ENCODE assay signal across 11 cellular contexts in the genomic region with DNA sequence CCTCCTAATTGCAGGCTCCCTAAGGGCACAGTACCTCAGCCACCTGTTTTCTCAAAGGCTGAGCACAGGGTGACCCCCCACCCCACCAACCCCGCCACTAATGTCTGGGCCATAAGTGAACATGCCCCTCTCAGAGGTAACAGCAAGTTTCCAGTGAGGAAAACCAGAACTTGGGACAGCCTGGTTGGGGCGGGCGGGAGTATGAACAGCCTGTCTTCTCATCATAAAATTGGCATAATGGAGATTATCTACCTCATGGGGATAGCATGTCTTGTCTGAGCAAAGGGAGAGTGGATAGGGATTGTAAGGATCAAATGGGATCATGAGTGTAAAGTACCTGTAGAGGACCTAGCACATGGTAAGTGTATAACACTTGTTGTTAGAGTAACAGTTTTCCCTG. TPM values are rescaled to one million over a fixed set of nuclear protein-coding genes. Genes with fewer than 3 reads are reported as not detected.
A peak's percentile ranks its signal among the peaks of the same experiment; 100 is the strongest.
DNase-seq lines count a peak whose midpoint lies in the region; ATAC-seq, FAIRE-seq and TF ChIP-seq lines count a peak whose summit lies in the region.
"Not testable (repeated sequence)": the region's sequence is repeated elsewhere in the genome, so short reads cannot be mapped to it uniquely, and the experiment has no call there.
"Had no signal": no experiment of that assay in that cellular context is flagged by ENCODE, and none has a peak within 500 bp of the region (broad histone marks: within the 10 kb centered on the region; RNA-seq: fewer than 3 reads in every experiment).

No MANE protein-coding gene starts in this region.

- peaks cover 27% of the 10 kb centered on the region for H3K4me1 Mint-ChIP-seq in activated CD4-positive, alpha-beta memory T cell treated with anti-CD3 and anti-CD28 coated beads, Interleukin-2, amount 10 ng/mL, durations not matched to agents 7 days and 5 days
- H3K4me1 Mint-ChIP-seq in activated naive CD4-positive, alpha-beta T cell treated with anti-CD3 and anti-CD28 coated beads, Interleukin-2, amount 50 U/mL, for 24 hours, result peaks cover 23% of the 10 kb centered on the region
- peaks cover 16 to 30% (median 21%) of the 10 kb centered on the region in 3 donors for H3K4me1 Mint-ChIP-seq in naive B cell
- H3K4me1 Mint-ChIP-seq in progenitor cell of endocrine pancreas (ENCODE audit: low read depth), result not testable (repeated sequence)

- H3K14ac ChIP-seq in H1 (ENCODE audit: insufficient read length), result not testable (repeated sequence)

- CTCF ChIA-PET in activated CD4-positive, alpha-beta memory T cell treated with anti-CD3 and anti-CD28 coated beads, Interleukin-2, amount 10 ng/mL, durations not matched to agents 7 days and 5 days (lab: Charles Lee), result not testable (repeated sequence)
- CTCF ChIA-PET in H1 (lab: Charles Lee; ENCODE audit: partially characterized antibody), result interaction anchor here (1.2 to 1.5 kb wide), 2 partner anchors 42 to 43 kb away, joined by 3 read pairs; no protein-coding TSS in a partner anchor

- not testable (repeated sequence) for H3K23ac ChIP-seq in H1 (ENCODE audit: insufficient read length)

- H3K4ac ChIP-seq in H1 (replicated peaks; ENCODE audit: insufficient read length, low read depth, low read length), result not testable (repeated sequence)

- TF ChIP-seq POLR2A in H1 (IDR thresholded peaks at IDR 0.05; ENCODE audit: control extremely low read depth in 1 of 2, low read depth in 2 of 2, low read length in 2 of 2), result not testable (repeated sequence)

- not testable (repeated sequence) for H3K27me3 ChIP-seq in DND-41 (ENCODE audit: insufficient read depth, low read length, poor library complexity); Loucy (ENCODE audit: insufficient read depth, low read length, poor library complexity, severe bottlenecking); H1 (replicated peaks in 1 of 4; ENCODE audit: control insufficient read depth in 3 of 4, extremely low read depth in 1 of 4, insufficient read depth in 3 of 4, low read length in 3 of 4)

- not testable (repeated sequence) for H3K9me3 ChIP-seq in DND-41 (ENCODE audit: insufficient read depth, low read length, severe bottlenecking); Loucy (ENCODE audit: insufficient read depth, low read depth, low read length); H1 (ENCODE audit: insufficient read depth in 2 of 2, low read depth in 1 of 2, low read length in 1 of 2)

- H3K4me3 Mint-ChIP-seq in activated CD4-positive, alpha-beta memory T cell treated with anti-CD3 and anti-CD28 coated beads, Interleukin-2, amount 10 ng/mL, durations not matched to agents 7 days and 5 days, result peak overlapping the region; percentile 43
- H3K4me3 Mint-ChIP-seq in activated naive CD4-positive, alpha-beta T cell treated with anti-CD3 and anti-CD28 coated beads, Interleukin-2, amount 50 U/mL, for 24 hours, result peak overlapping the region; percentile 57
- H3K4me3 Mint-ChIP-seq in naive B cell (peak overlapping the region in 5 of 8 donors; percentile 44 to 67 (median 56)), progenitor cell of endocrine pancreas (ENCODE audit: low read depth) (peak overlapping the region; percentile 11)

- peak; percentile 1 for DNase-seq in AG08396 (ENCODE audit: low spot score)
- not testable (repeated sequence) for DNase-seq in DND-41; activated CD4-positive, alpha-beta memory T cell treated with anti-CD3 and anti-CD28 coated beads, Interleukin-2, amount 10 ng/mL, durations not matched to agents 7 days and 5 days; H1 (ENCODE audit: low read depth in 1 of 2, low spot score in 2 of 2); naive B cell; progenitor cell of endocrine pancreas (ENCODE audit: low spot score, unreplicated experiment)

- TF ChIP-seq RAD21 in H1 (IDR thresholded peaks at IDR 0.05 in 1 of 2, conservative IDR thresholded peaks at IDR 0.05 in 1 of 2; ENCODE audit: low read depth in 2 of 2, low read length in 2 of 2), result not testable (repeated sequence)

- peaks cover 30% of the 10 kb centered on the region for H3K79me2 ChIP-seq in DND-41 (ENCODE audit: insufficient read depth, low read length)
- H3K79me2 ChIP-seq in Loucy (ENCODE audit: insufficient read depth, low read length), result peaks cover 32% of the 10 kb centered on the region
- peaks cover 0 to 11% of the 10 kb centered on the region in 2 experiments; a peak in 1 of 4 replicates for H3K79me2 ChIP-seq in H1 (ENCODE audit: control insufficient read depth in 1 of 2, insufficient read depth in 2 of 2, low read length in 2 of 2)

- peak overlapping the region; percentile 45; the same call in 1 of the 2 replicates for H3K4me2 ChIP-seq in DND-41 (ENCODE audit: insufficient read depth, low read length)
- H3K4me2 ChIP-seq in Loucy (ENCODE audit: low read depth, low read length, poor library complexity, severe bottlenecking), result peak overlapping the region; percentile 14
- H3K4me2 ChIP-seq in H1 (ENCODE audit: insufficient read depth in 1 of 2, low read depth in 2 of 2, low read length in 2 of 2), result not testable (repeated sequence)

- not testable (repeated sequence) for H4K8ac ChIP-seq in H1 (ENCODE audit: extremely low read depth, insufficient read depth, low read length)

- not testable (repeated sequence) for TF ChIP-seq EP300 in H1 (IDR thresholded peaks at IDR 0.05; ENCODE audit: borderline replicate concordance in 1 of 2, low read depth in 2 of 2, low read length in 2 of 2)

- H3K18ac ChIP-seq in H1 (ENCODE audit: extremely low read depth, low read length), result not testable (repeated sequence)

- H4K91ac ChIP-seq in H1 (replicated peaks; ENCODE audit: insufficient read length, low read length), result not testable (repeated sequence)

- TF ChIP-seq CTCF in DND-41 (IDR thresholded peaks at IDR 0.05; ENCODE audit: borderline replicate concordance, extremely low read depth, low read length, poor library complexity, severe bottlenecking); Loucy (conservative IDR thresholded peaks at IDR 0.05; ENCODE audit: low read length); H1 (IDR thresholded peaks at IDR 0.05; ENCODE audit: control extremely low read depth in 1 of 3, insufficient read depth in 1 of 3, low read depth in 1 of 3, low read length in 3 of 3); progenitor cell of endocrine pancreas (IDR thresholded peaks at IDR 0.05; ENCODE audit: unreplicated experiment): not testable (repeated sequence)

- not testable (repeated sequence) for ATAC-seq in DND-41 (ENCODE audit: insufficient read depth, low read depth); naive B cell (ENCODE audit: low read depth in 2 of 2)

- POLR2A ChIA-PET in activated CD4-positive, alpha-beta memory T cell treated with anti-CD3 and anti-CD28 coated beads, Interleukin-2, amount 10 ng/mL, durations not matched to agents 7 days and 5 days (lab: Charles Lee), result not testable (repeated sequence)
- POLR2A ChIA-PET in H1 (lab: Charles Lee; ENCODE audit: partially characterized antibody), result interaction anchor here (0.9 to 1.8 kb wide), 5 partner anchors 40 to 114 kb away, joined by 3 to 11 read pairs (median 5); a partner anchor contains a TSS

- H3K27ac ChIP-seq in DND-41 (ENCODE audit: low read length); H1 (ENCODE audit: low read depth, low read length): not testable (repeated sequence)

- not testable (repeated sequence) for H2BK5ac ChIP-seq in H1 (ENCODE audit: low read depth, low read length)

- H3F3A ChIP-seq in Loucy (ENCODE audit: low read depth), result not testable (repeated sequence)

- peaks cover 31% of the 10 kb centered on the region for H3K36me3 ChIP-seq in DND-41 (ENCODE audit: insufficient read depth, low read length)
- H3K36me3 ChIP-seq in Loucy (ENCODE audit: insufficient read depth, low read length), result peaks cover 28% of the 10 kb centered on the region; the same call in 1 of the 2 replicates
- peaks cover 5 to 26% (median 17%) of the 10 kb centered on the region in 4 experiments; a peak in 7 of 8 replicates for H3K36me3 ChIP-seq in H1 (ENCODE audit: control insufficient read depth in 2 of 4, insufficient read depth in 4 of 4, low read length in 3 of 4)

- not testable (repeated sequence) for H4K5ac ChIP-seq in H1 (ENCODE audit: insufficient read length, low read depth, low read length)

- H2AFZ ChIP-seq in DND-41 (ENCODE audit: low read depth, low read length); Loucy (ENCODE audit: low read length); H1 (ENCODE audit: low read length): not testable (repeated sequence)

- H2BK12ac ChIP-seq in H1 (ENCODE audit: low read depth, low read length), result not testable (repeated sequence)

- not testable (repeated sequence) for H3K56ac ChIP-seq in H1 (replicated peaks; ENCODE audit: insufficient read length, low read depth, low read length)

- peaks cover 31% of the 10 kb centered on the region for H3K36me3 Mint-ChIP-seq in activated CD4-positive, alpha-beta memory T cell treated with anti-CD3 and anti-CD28 coated beads, Interleukin-2, amount 10 ng/mL, durations not matched to agents 7 days and 5 days (ENCODE audit: low read depth)
- not testable (repeated sequence) for H3K36me3 Mint-ChIP-seq in activated naive CD4-positive, alpha-beta T cell treated with anti-CD3 and anti-CD28 coated beads, Interleukin-2, amount 50 U/mL, for 24 hours
- peaks cover 0 to 13% of the 10 kb centered on the region in 2 donors for H3K36me3 Mint-ChIP-seq in naive B cell
- peaks cover 15% of the 10 kb centered on the region for H3K36me3 Mint-ChIP-seq in progenitor cell of endocrine pancreas (ENCODE audit: insufficient read depth)

- not testable (repeated sequence) for H3K27me3 Mint-ChIP-seq in activated CD4-positive, alpha-beta memory T cell treated with anti-CD3 and anti-CD28 coated beads, Interleukin-2, amount 10 ng/mL, durations not matched to agents 7 days and 5 days; activated naive CD4-positive, alpha-beta T cell treated with anti-CD3 and anti-CD28 coated beads, Interleukin-2, amount 50 U/mL, for 24 hours; naive B cell; progenitor cell of endocrine pancreas

- H3K4me1 ChIP-seq in DND-41 (ENCODE audit: insufficient read depth, low read length), result peaks cover 31% of the 10 kb centered on the region
- H3K4me1 ChIP-seq in Loucy (ENCODE audit: insufficient read depth, low read length, poor library complexity, severe bottlenecking), result peaks cover 12% of the 10 kb centered on the region
- not testable (repeated sequence) for H3K4me1 ChIP-seq in H1 (replicated peaks in 1 of 4; ENCODE audit: control insufficient read depth in 3 of 4, insufficient read depth in 4 of 4, low read length in 3 of 4)

- not testable (repeated sequence) for H3K9me2 ChIP-seq in Loucy (replicated peaks; ENCODE audit: low read depth, low read length)

- not testable (repeated sequence) for H3K23me2 ChIP-seq in H1 (ENCODE audit: low read depth, low read length)

- not testable (repeated sequence) for H3K79me1 ChIP-seq in H1 (ENCODE audit: low read depth, low read length)

- H2BK20ac ChIP-seq in H1 (ENCODE audit: low read length), result not testable (repeated sequence)

- H2BK15ac ChIP-seq in H1 (ENCODE audit: low read length), result not testable (repeated sequence)

- H3K4me3 ChIP-seq in DND-41 (ENCODE audit: low read depth in 1 of 2, low read length in 2 of 2); H1 (ENCODE audit: extremely low read depth in 1 of 4, insufficient read depth in 2 of 4, low read depth in 3 of 4, low read length in 4 of 4): not testable (repeated sequence)
- H3K4me3 ChIP-seq in Loucy (ENCODE audit: low read length, poor library complexity, severe bottlenecking), result peak overlapping the region; percentile 21

- peak; percentile 50 for FAIRE-seq in H1 (lab: Jason Lieb, UNC)

- not testable (repeated sequence) for H2AK5ac ChIP-seq in H1 (ENCODE audit: low read depth, low read length)

- H3K9ac ChIP-seq in DND-41 (ENCODE audit: low read depth, low read length); H1 (replicated peaks in 1 of 4; ENCODE audit: extremely low read depth in 1 of 4, low read depth in 3 of 4, low read length in 3 of 4): not testable (repeated sequence)
- peak overlapping the region; percentile 7 for H3K9ac ChIP-seq in Loucy (ENCODE audit: low read depth, low read length, poor library complexity, severe bottlenecking)

- H4K20me1 ChIP-seq in DND-41 (ENCODE audit: insufficient read depth, low read length) (peaks cover 26% of the 10 kb centered on the region), Loucy (ENCODE audit: insufficient read depth, low read length, poor library complexity, severe bottlenecking) (peaks cover 14% of the 10 kb centered on the region), H1 (replicated peaks in 1 of 2; ENCODE audit: control insufficient read depth in 1 of 2, insufficient read depth in 2 of 2, low read length in 2 of 2) (peaks cover 9 to 18% of the 10 kb centered on the region in 2 experiments)

- not testable (repeated sequence) for H2BK120ac ChIP-seq in H1 (replicated peaks; ENCODE audit: low read depth, low read length)

- H3K9me3 Mint-ChIP-seq in activated CD4-positive, alpha-beta memory T cell treated with anti-CD3 and anti-CD28 coated beads, Interleukin-2, amount 10 ng/mL, durations not matched to agents 7 days and 5 days; activated naive CD4-positive, alpha-beta T cell treated with anti-CD3 and anti-CD28 coated beads, Interleukin-2, amount 50 U/mL, for 24 hours; naive B cell; progenitor cell of endocrine pancreas (ENCODE audit: low read depth): not testable (repeated sequence)

- not testable (repeated sequence) for H3K27ac Mint-ChIP-seq in activated CD4-positive, alpha-beta memory T cell treated with anti-CD3 and anti-CD28 coated beads, Interleukin-2, amount 10 ng/mL, durations not matched to agents 7 days and 5 days; activated naive CD4-positive, alpha-beta T cell treated with anti-CD3 and anti-CD28 coated beads, Interleukin-2, amount 50 U/mL, for 24 hours; naive B cell; progenitor cell of endocrine pancreas

- 97% methylated on average over 3 of the region's 3 CpGs; no CpG with 5 or more reads in 1 of the 2 experiments for WGBS in H1 (ENCODE audit: extremely low coverage in 1 of 2, insufficient coverage in 1 of 2, insufficient read length in 1 of 2, insufficient replicate concordance in 2 of 2, low coverage in 1 of 2, low lambda C conversion rate in 2 of 2, missing lambda C conversion rate in 1 of 2), 2 experiments

RNA-seq across cellular contexts. Expression of a gene that starts 2.3 kb away (rescaled TPM):
- 100 to 1,000 TPM; 116 to 119 TPM for total RNA-seq in activated CD4-positive, alpha-beta memory T cell treated with anti-CD3 and anti-CD28 coated beads, Interleukin-2, amount 10 ng/mL, durations not matched to agents 7 days and 5 days
- 106 and 110 TPM in 2 replicates for total RNA-seq in H1 (2021; fragmentation: NEBNext Ultra II Directional; extraction: Animal tissue kit (Norgen Biotek cat#: 25700))
- polyA plus RNA-seq in H1 (2011; rRNA removed) (336 and 341 TPM in 2 replicates), naive B cell (ENCODE audit: low read depth in 6 of 6) (100 to 1,000 TPM; 111 to 156 (median 127) TPM)
- 239 TPM for polyA plus RNA-seq in H1 (2011; cell fraction: cytosol; rRNA removed)
- polyA plus RNA-seq in H1 (2011; cell fraction: nucleus; rRNA removed), result 299 TPM
- polyA plus RNA-seq in H1 (2012, experiment 1 of 2), result 77.4 to 157 TPM (median 151 TPM) in 4 replicates
- 258 TPM for polyA plus RNA-seq in H1 (2012, experiment 2 of 2)
- polyA plus RNA-seq in H1 (2013, experiment 1 of 2), result 367 TPM
- polyA plus RNA-seq in H1 (2013, experiment 2 of 2), result 318 TPM
- 16.2 and 20.8 TPM in 2 replicates for polyA minus RNA-seq in H1 (2011; rRNA and poly(A)+ RNA removed)
- polyA minus RNA-seq in H1 (2011; cell fraction: cytosol; rRNA and poly(A)+ RNA removed), result 38.9 TPM
- 38.0 TPM for polyA minus RNA-seq in H1 (2011; cell fraction: nucleus; rRNA and poly(A)+ RNA removed)
- total RNA-seq in progenitor cell of endocrine pancreas, result 93.3 and 102 TPM in 2 replicates

RNA-seq across cellular contexts. Expression of a gene that starts 5.2 kb away (rescaled TPM):
- total RNA-seq in activated CD4-positive, alpha-beta memory T cell treated with anti-CD3 and anti-CD28 coated beads, Interleukin-2, amount 10 ng/mL, durations not matched to agents 7 days and 5 days, result 1 to 10 TPM; 2.2 to 2.3 TPM
- 1.7 and 2.1 TPM in 2 replicates for total RNA-seq in H1 (2021; fragmentation: NEBNext Ultra II Directional; extraction: Animal tissue kit (Norgen Biotek cat#: 25700))
- polyA plus RNA-seq in H1 (2011; rRNA removed), result 2.2 and 3.1 TPM in 2 replicates
- polyA plus RNA-seq in H1 (2011; cell fraction: cytosol; rRNA removed), result 2.4 TPM
- polyA plus RNA-seq in H1 (2011; cell fraction: nucleus; rRNA removed), result 3.8 TPM
- polyA plus RNA-seq in H1 (2012, experiment 1 of 2), result 4.3 to 5.2 TPM (median 4.8 TPM) in 4 replicates
- polyA plus RNA-seq in H1 (2012, experiment 2 of 2), result 1.4 TPM
- 2.6 TPM for polyA plus RNA-seq in H1 (2013, experiment 1 of 2)
- polyA plus RNA-seq in H1 (2013, experiment 2 of 2), result 2.1 TPM
- 4.0 TPM in 2 replicates for polyA minus RNA-seq in H1 (2011; rRNA and poly(A)+ RNA removed)
- polyA minus RNA-seq in H1 (2011; cell fraction: cytosol; rRNA and poly(A)+ RNA removed), result 3.0 TPM
- polyA minus RNA-seq in H1 (2011; cell fraction: nucleus; rRNA and poly(A)+ RNA removed), result 11.4 TPM
- 1 to 10 TPM in 5 of 6 donors, under 1 TPM in 1; 0.89 to 5.3 (median 1.3) TPM for polyA plus RNA-seq in naive B cell (ENCODE audit: low read depth in 6 of 6)
- total RNA-seq in progenitor cell of endocrine pancreas, result not detected in 2 replicates

RNA-seq across cellular contexts. Expression of a gene that starts 8.0 kb away (rescaled TPM):
- total RNA-seq in activated CD4-positive, alpha-beta memory T cell treated with anti-CD3 and anti-CD28 coated beads, Interleukin-2, amount 10 ng/mL, durations not matched to agents 7 days and 5 days, result not detected
- 1.1 and 1.9 TPM in 2 replicates for total RNA-seq in H1 (2021; fragmentation: NEBNext Ultra II Directional; extraction: Animal tissue kit (Norgen Biotek cat#: 25700))
- polyA plus RNA-seq in H1 (2011; rRNA removed), result 1.2 and 1.5 TPM in 2 replicates
- 0.59 TPM for polyA plus RNA-seq in H1 (2011; cell fraction: cytosol; rRNA removed)
- polyA plus RNA-seq in H1 (2011; cell fraction: nucleus; rRNA removed), result 2.0 TPM
- 0.57 to 2.7 TPM (median 1.5 TPM) in 4 replicates for polyA plus RNA-seq in H1 (2012, experiment 1 of 2)
- polyA plus RNA-seq in H1 (2012, experiment 2 of 2), result 0.68 TPM
- 0.67 TPM for polyA plus RNA-seq in H1 (2013, experiment 1 of 2)
- polyA plus RNA-seq in H1 (2013, experiment 2 of 2), result 0.92 TPM
- not detected in 2 replicates for polyA minus RNA-seq in H1 (2011; rRNA and poly(A)+ RNA removed)
- polyA minus RNA-seq in H1 (2011; cell fraction: cytosol; rRNA and poly(A)+ RNA removed), result 1.7 TPM
- not detected for polyA minus RNA-seq in H1 (2011; cell fraction: nucleus; rRNA and poly(A)+ RNA removed)
- not detected for polyA plus RNA-seq in naive B cell (ENCODE audit: low read depth in 6 of 6)
- total RNA-seq in progenitor cell of endocrine pancreas, result 0.47 and 0.60 TPM in 2 replicates
- total RNA-seq: H7 had no signal
- polyA plus RNA-seq: CD14-positive monocyte had no signal

RNA-seq across cellular contexts. Expression of a gene that starts 10.9 kb away (rescaled TPM):
- not detected for total RNA-seq in activated CD4-positive, alpha-beta memory T cell treated with anti-CD3 and anti-CD28 coated beads, Interleukin-2, amount 10 ng/mL, durations not matched to agents 7 days and 5 days
- 4.7 and 6.3 TPM in 2 replicates for total RNA-seq in H1 (2021; fragmentation: NEBNext Ultra II Directional; extraction: Animal tissue kit (Norgen Biotek cat#: 25700))
- polyA plus RNA-seq in H1 (2011; rRNA removed) (13.3 and 13.5 TPM in 2 replicates), naive B cell (ENCODE audit: low read depth in 6 of 6) (not detected)
- polyA plus RNA-seq in H1 (2011; cell fraction: cytosol; rRNA removed), result 14.8 TPM
- polyA plus RNA-seq in H1 (2011; cell fraction: nucleus; rRNA removed), result 35.3 TPM
- 5.7 to 10.8 TPM (median 10.0 TPM) in 4 replicates for polyA plus RNA-seq in H1 (2012, experiment 1 of 2)
- 3.2 TPM for polyA plus RNA-seq in H1 (2012, experiment 2 of 2)
- polyA plus RNA-seq in H1 (2013, experiment 1 of 2), result 9.2 TPM
- 7.4 TPM for polyA plus RNA-seq in H1 (2013, experiment 2 of 2)
- 0.88 and 1.4 TPM in 2 replicates for polyA minus RNA-seq in H1 (2011; rRNA and poly(A)+ RNA removed)
- polyA minus RNA-seq in H1 (2011; cell fraction: cytosol; rRNA and poly(A)+ RNA removed), result 3.4 TPM
- polyA minus RNA-seq in H1 (2011; cell fraction: nucleus; rRNA and poly(A)+ RNA removed), result 3.0 TPM
- total RNA-seq in progenitor cell of endocrine pancreas, result 4.8 and 5.4 TPM in 2 replicates

RNA-seq across cellular contexts. Expression of a gene that starts 33.3 kb away (rescaled TPM):
- total RNA-seq in activated CD4-positive, alpha-beta memory T cell treated with anti-CD3 and anti-CD28 coated beads, Interleukin-2, amount 10 ng/mL, durations not matched to agents 7 days and 5 days, result not detected
- not detected in 2 replicates for total RNA-seq in H1 (2021; fragmentation: NEBNext Ultra II Directional; extraction: Animal tissue kit (Norgen Biotek cat#: 25700))
- polyA plus RNA-seq in H1 (2011; rRNA removed), result 0.08 and 0.14 TPM in 2 replicates
- not detected for polyA plus RNA-seq in H1 (2011; cell fraction: cytosol; rRNA removed)
- polyA plus RNA-seq in H1 (2011; cell fraction: nucleus; rRNA removed), result not detected
- not detected in 4 replicates for polyA plus RNA-seq in H1 (2012, experiment 1 of 2)
- polyA plus RNA-seq in H1 (2012, experiment 2 of 2), result not detected
- not detected for polyA plus RNA-seq in H1 (2013, experiment 1 of 2)
- 0.09 TPM for polyA plus RNA-seq in H1 (2013, experiment 2 of 2)
- not detected in 2 replicates for polyA minus RNA-seq in H1 (2011; rRNA and poly(A)+ RNA removed)
- polyA minus RNA-seq in H1 (2011; cell fraction: cytosol; rRNA and poly(A)+ RNA removed), result not detected
- not detected for polyA minus RNA-seq in H1 (2011; cell fraction: nucleus; rRNA and poly(A)+ RNA removed)
- polyA plus RNA-seq in naive B cell (ENCODE audit: low read depth in 6 of 6), result not detected
- total RNA-seq in progenitor cell of endocrine pancreas, result not detected in 2 replicates
- total RNA-seq: H7, HT-29 had no signal
- polyA plus RNA-seq: CD14-positive monocyte had no signal
